Comparison of ENCODE assay signal across 1 cellular context in genomic region chr16:8990445-8990844, GRCh38.
TF ChIP-seq lines count a peak whose summit lies in the region.

No MANE protein-coding gene starts in this region.

TF ChIP-seq in HepG2, 621 proteins besides CTCF, POLR2A, EP300 and RAD21 (continued from another document):
- TF ChIP-seq, protein P1, sequence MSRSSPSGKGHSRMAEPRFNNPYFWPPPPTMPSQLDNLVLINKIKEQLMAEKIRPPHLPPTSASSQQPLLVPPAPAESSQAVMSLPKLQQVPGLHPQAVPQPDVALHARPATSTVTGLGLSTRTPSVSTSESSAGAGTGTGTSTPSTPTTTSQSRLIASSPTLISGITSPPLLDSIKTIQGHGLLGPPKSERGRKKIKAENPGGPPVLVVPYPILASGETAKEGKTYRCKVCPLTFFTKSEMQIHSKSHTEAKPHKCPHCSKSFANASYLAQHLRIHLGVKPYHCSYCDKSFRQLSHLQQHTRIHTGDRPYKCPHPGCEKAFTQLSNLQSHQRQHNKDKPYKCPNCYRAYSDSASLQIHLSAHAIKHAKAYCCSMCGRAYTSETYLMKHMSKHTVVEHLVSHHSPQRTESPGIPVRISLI (CRISPR knock-in tag; IDR thresholded peaks at IDR 0.05; ENCODE audit: borderline replicate concordance), result no peak
- TF ChIP-seq NFE2L1 (CRISPR knock-in tag; IDR thresholded peaks at IDR 0.05; ENCODE audit: borderline replicate concordance), result no peak
- no peak for TF ChIP-seq ZNF572 (CRISPR knock-in tag; IDR thresholded peaks at IDR 0.05)
- no peak for TF ChIP-seq CC2D1A (CRISPR knock-in tag; IDR thresholded peaks at IDR 0.05)
- no peak for TF ChIP-seq BORCS8-MEF2B (CRISPR knock-in tag; IDR thresholded peaks at IDR 0.05)
- TF ChIP-seq ZNF264 (CRISPR knock-in tag; IDR thresholded peaks at IDR 0.05), result no peak
- TF ChIP-seq ZNF280B (CRISPR knock-in tag; IDR thresholded peaks at IDR 0.05; ENCODE audit: borderline replicate concordance), result 0 out of 2 replicates have a peak, but pooled peaks have one; percentile 11
